In the genomic region with DNA sequence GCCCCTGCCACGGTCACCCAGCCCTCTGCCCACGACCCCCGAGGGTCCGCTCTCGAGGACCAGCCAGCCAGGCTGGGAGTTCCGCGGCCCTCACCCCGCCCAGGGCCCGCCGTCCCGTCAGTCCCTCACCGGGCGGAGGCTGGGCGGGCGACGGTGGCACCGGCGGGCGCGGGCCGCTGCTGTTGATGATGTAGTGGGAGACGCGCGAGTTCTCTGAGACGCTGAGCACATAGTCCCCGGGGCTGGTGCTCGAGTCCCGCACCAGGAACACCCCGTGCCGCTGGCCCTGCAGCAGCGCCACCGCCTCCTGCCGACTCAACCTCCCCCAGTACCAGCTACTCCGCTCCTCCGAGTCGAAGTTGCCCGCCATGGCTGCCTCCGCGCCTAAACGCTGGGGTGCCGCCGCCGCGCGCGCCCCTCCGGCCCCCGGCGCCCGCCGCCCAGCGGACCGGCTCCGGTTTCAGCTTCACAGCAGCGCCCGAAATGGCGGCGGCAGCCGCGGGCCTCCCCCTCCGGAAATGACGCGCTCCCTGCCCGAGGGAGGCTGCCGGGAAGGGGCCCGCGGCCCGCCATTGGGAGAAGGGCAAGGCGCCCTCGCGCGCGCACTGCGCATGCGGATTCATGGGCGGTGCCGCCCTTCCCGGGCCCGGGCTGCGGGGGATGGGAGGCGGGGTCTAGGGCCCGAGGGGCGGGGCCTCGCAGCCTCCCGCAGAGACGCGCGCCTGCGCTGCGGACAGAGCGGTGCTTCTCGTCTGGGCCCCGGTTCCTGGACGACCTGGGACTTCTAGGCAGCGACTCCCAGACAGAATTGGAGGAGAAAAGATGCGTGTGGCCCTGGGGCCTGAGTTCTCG, we compare ENCODE assay signal across 8 cellular contexts. TPM values are rescaled to one million over a fixed set of nuclear protein-coding genes. Genes with fewer than 3 reads are reported as not detected.
DNase-seq lines count a peak whose midpoint lies in the region; ATAC-seq lines count a peak whose summit lies in the region.

A gene (minus strand): TSS at position 485 of the 852 bp plus-strand sequence. CDS start 115 bp downstream, at position 370.

- peak within 1 kb of the TSS; percentile 82 to 93 (median 90) for H3K4me3 Mint-ChIP-seq in immature natural killer cell

- peak; percentile 100 for DNase-seq in AG08395 (ENCODE audit: low spot score)
- DNase-seq in NCI-H226: peak; percentile 89
- peak; percentile 96 to 99 (median 98) for DNase-seq in activated CD4-positive, CD25-positive, alpha-beta regulatory T cell (lab: John Stamatoyannopoulos, UW)
- DNase-seq in caudate nucleus (lab: John Stamatoyannopoulos, UW): peak; percentile 61 to 99 (median 95)
- DNase-seq in immature natural killer cell: peak; percentile 98 to 99 (median 99)
- DNase-seq in smooth muscle cell of the brain vasculature (ENCODE audit: low read depth, low spot score): peak; percentile 91

- no peaks in the 10 kb centered on the region for H3K9me3 Mint-ChIP-seq in immature natural killer cell

- ATAC-seq in GM18909 (IDR thresholded peaks at IDR 0.05; ENCODE audit: poor library complexity, unreplicated experiment) (peak; percentile 88), HG03175 (IDR thresholded peaks at IDR 0.05; ENCODE audit: unreplicated experiment) (peak; percentile 83)

- H3K27ac Mint-ChIP-seq in immature natural killer cell: peak within 1 kb of the TSS; percentile 70 to 95 (median 86)

- peaks cover 1 to 17% (median 15%) of the 10 kb centered on the region in 3 donors for H3K27me3 Mint-ChIP-seq in immature natural killer cell (ENCODE audit: low read depth in 3 of 3)

- H3K36me3 Mint-ChIP-seq in immature natural killer cell: peaks cover 0 to 4% (median 0%) of the 10 kb centered on the region in 3 donors

- H3K27ac ChIP-seq in caudate nucleus (ENCODE audit: low read depth, low read length): peak within 1 kb of the TSS; percentile 82

- peaks cover 31 to 35% of the 10 kb centered on the region in 2 donors for H3K4me1 Mint-ChIP-seq in immature natural killer cell

RNA-seq across cellular contexts. Expression of the gene that starts here (rescaled TPM):
- polyA plus RNA-seq in immature natural killer cell: 10 to 100 TPM; 10.9 to 20.6 (median 11.1) TPM

Comparison
In these comparisons a context has a peak if more than half of its experiments do, and no peak if none do; other contexts are left out.
1. Peak in every context shown above with its lines: DNase-seq, ATAC-seq and H3K27ac ChIP-seq.